In genomic region chr11:69134182-69134581, GRCh38 we compare ENCODE assay signal across 2 cellular contexts. TPM values are rescaled to one million over a fixed set of nuclear protein-coding genes. Genes with fewer than 3 reads are reported as not detected.
"Had no signal": no experiment of that assay in that cellular context is flagged by ENCODE, and none has a peak within 500 bp of the region (broad histone marks: within the 10 kb centered on the region; RNA-seq: fewer than 3 reads in every experiment).

No MANE protein-coding gene starts in this region.

RNA-seq across cellular contexts. Expression of gene SMIM38, which starts 21.6 kb away (rescaled TPM):
- total RNA-seq: LHCN-M2, M059J had no signal
